In genomic region chr6:114144887-114145851, GRCh38 we compare ENCODE assay signal across 1 cellular context.
A peak's percentile ranks its signal among the peaks of the same experiment; 100 is the strongest.
TF ChIP-seq lines count a peak whose summit lies in the region.

No MANE protein-coding gene starts in this region.

TF ChIP-seq in HepG2, 621 proteins besides CTCF, POLR2A, EP300 and RAD21 (continued from another document and continues in another):
- TF ChIP-seq ZNF609 (CRISPR knock-in tag; IDR thresholded peaks at IDR 0.05; ENCODE audit: borderline replicate concordance), result peak; percentile 69; the same call in 1 of the 2 replicates
- no peak for TF ChIP-seq ONECUT2 (CRISPR knock-in tag; IDR thresholded peaks at IDR 0.05)
- TF ChIP-seq ZNF260 (CRISPR knock-in tag; IDR thresholded peaks at IDR 0.05; ENCODE audit: borderline replicate concordance, low read depth), result no peak
- peak; percentile 56; the same call in 1 of the 2 replicates for TF ChIP-seq ZMYM3 (CRISPR knock-in tag; IDR thresholded peaks at IDR 0.05)
- no peak for TF ChIP-seq HOXA5 (CRISPR knock-in tag; IDR thresholded peaks at IDR 0.05)
- TF ChIP-seq NPAS2 (CRISPR knock-in tag; IDR thresholded peaks at IDR 0.05; ENCODE audit: borderline replicate concordance), result no peak
- no peak for TF ChIP-seq ZNF724P (CRISPR knock-in tag; IDR thresholded peaks at IDR 0.05; ENCODE audit: borderline replicate concordance)
- peak; percentile 48; the same call in 1 of the 2 replicates for TF ChIP-seq DPF2 (CRISPR knock-in tag; IDR thresholded peaks at IDR 0.05; ENCODE audit: borderline replicate concordance, low read depth)
- no peak for TF ChIP-seq CENPT (CRISPR knock-in tag; IDR thresholded peaks at IDR 0.05; ENCODE audit: low read depth)
- no peak for TF ChIP-seq RAD51 (IDR thresholded peaks at IDR 0.05; ENCODE audit: borderline replicate concordance)
- no peak for TF ChIP-seq BATF2 (CRISPR knock-in tag; IDR thresholded peaks at IDR 0.05)
- TF ChIP-seq MAFK (conservative IDR thresholded peaks at IDR 0.05 in 1 of 2, IDR thresholded peaks at IDR 0.05 in 1 of 2; ENCODE audit: low read length in 2 of 2), result peak in 1 of 2 experiments; percentile 29; a peak in 1 of 4 replicates
- no peak for TF ChIP-seq ZNF850 (CRISPR knock-in tag; conservative IDR thresholded peaks at IDR 0.05)
- no peak for TF ChIP-seq CEBPZ (IDR thresholded peaks at IDR 0.05; ENCODE audit: low read length)
- TF ChIP-seq MIXL1 (CRISPR knock-in tag; IDR thresholded peaks at IDR 0.05), result 0 out of 2 replicates have a peak, but pooled peaks have one; percentile 48
- no peak for TF ChIP-seq MAFG (CRISPR knock-in tag; IDR thresholded peaks at IDR 0.05)
- no peak for TF ChIP-seq RBAK (CRISPR knock-in tag; IDR thresholded peaks at IDR 0.05)
- TF ChIP-seq TARDBP (CRISPR knock-in tag; IDR thresholded peaks at IDR 0.05), result peak; percentile 77; the same call in 1 of the 2 replicates
- no peak for TF ChIP-seq GPN1 (CRISPR knock-in tag; IDR thresholded peaks at IDR 0.05; ENCODE audit: borderline replicate concordance)
- no peak for TF ChIP-seq ZNF431 (CRISPR knock-in tag; IDR thresholded peaks at IDR 0.05; ENCODE audit: borderline replicate concordance, low read depth)
- peak; percentile 69; the same call in 1 of the 2 replicates for TF ChIP-seq SKIL (CRISPR knock-in tag; IDR thresholded peaks at IDR 0.05; ENCODE audit: borderline replicate concordance)
- TF ChIP-seq SNAPC5 (CRISPR knock-in tag; IDR thresholded peaks at IDR 0.05; ENCODE audit: borderline replicate concordance), result no peak
- TF ChIP-seq ZNF740 (CRISPR knock-in tag; IDR thresholded peaks at IDR 0.05), result peak; percentile 92
- no peak for TF ChIP-seq ZFP91 (CRISPR knock-in tag; IDR thresholded peaks at IDR 0.05; ENCODE audit: borderline replicate concordance)
- peak; percentile 40; the same call in 1 of the 2 replicates for TF ChIP-seq MYPOP (CRISPR knock-in tag; IDR thresholded peaks at IDR 0.05)
- TF ChIP-seq ATF2 (CRISPR knock-in tag; IDR thresholded peaks at IDR 0.05), result peak; percentile 80
- peak; percentile 53; the same call in 1 of the 2 replicates for TF ChIP-seq ETV5 (CRISPR knock-in tag; IDR thresholded peaks at IDR 0.05; ENCODE audit: borderline replicate concordance)
- no peak for TF ChIP-seq PREB (CRISPR knock-in tag; IDR thresholded peaks at IDR 0.05)
- no peak for TF ChIP-seq TAF15 (IDR thresholded peaks at IDR 0.05; ENCODE audit: low read depth, low read length, poor library complexity, severe bottlenecking)
- no peak for TF ChIP-seq IRX3 (CRISPR knock-in tag; IDR thresholded peaks at IDR 0.05; ENCODE audit: borderline replicate concordance, low read depth)
- TF ChIP-seq SIX1 (CRISPR knock-in tag; IDR thresholded peaks at IDR 0.05; ENCODE audit: borderline replicate concordance), result peak; percentile 66; the same call in 1 of the 2 replicates
- TF ChIP-seq ZNF772 (CRISPR knock-in tag; IDR thresholded peaks at IDR 0.05), result no peak
